Comparison of ENCODE assay signal across 8 cellular contexts in genomic region chr2:238289574-238289973, GRCh38. TPM values are rescaled to one million over a fixed set of nuclear protein-coding genes. Genes with fewer than 3 reads are reported as not detected.
DNase-seq lines count a peak whose midpoint lies in the region; ATAC-seq lines count a peak whose summit lies in the region.

No MANE protein-coding gene starts in this region.

- no peaks in the 10 kb centered on the region for H3K9me3 Mint-ChIP-seq in activated T-helper 1 cell treated with anti-CD3 and anti-CD28 coated beads, Interleukin-12 subunit alpha, Interleukin-12 subunit beta, Interleukin-2, Interleukin-4 antibody, amounts not matched to agents 30 ng/mL and 10 ng/mL and 1 ng/mL, durations not matched to agents 14 hours and 24 hours and 36 hours
- no peaks in the 10 kb centered on the region for H3K9me3 Mint-ChIP-seq in stimulated activated naive CD8-positive, alpha-beta T cell treated with anti-CD3 and anti-CD28 coated beads, Interleukin-15, Interleukin-2, amounts not matched to agents 100 ng/mL and 50 ng/mL, for 24 hours

- peak overlapping the region; percentile 78 for H3K4me3 ChIP-seq in iPS-18c (ENCODE audit: insufficient read depth, low read depth, low read length)

- H3K27ac Mint-ChIP-seq in activated T-helper 1 cell treated with anti-CD3 and anti-CD28 coated beads, Interleukin-12 subunit alpha, Interleukin-12 subunit beta, Interleukin-2, Interleukin-4 antibody, amounts not matched to agents 30 ng/mL and 10 ng/mL and 1 ng/mL, durations not matched to agents 14 hours and 24 hours and 36 hours: peak overlapping the region; percentile 97
- H3K27ac Mint-ChIP-seq in stimulated activated naive CD8-positive, alpha-beta T cell treated with anti-CD3 and anti-CD28 coated beads, Interleukin-15, Interleukin-2, amounts not matched to agents 100 ng/mL and 50 ng/mL, for 24 hours: peak overlapping the region; percentile 88

- peaks cover 38% of the 10 kb centered on the region for H3K4me1 Mint-ChIP-seq in activated T-helper 1 cell treated with anti-CD3 and anti-CD28 coated beads, Interleukin-12 subunit alpha, Interleukin-12 subunit beta, Interleukin-2, Interleukin-4 antibody, amounts not matched to agents 30 ng/mL and 10 ng/mL and 1 ng/mL, durations not matched to agents 14 hours and 24 hours and 36 hours (ENCODE audit: low read depth)
- peaks cover 41% of the 10 kb centered on the region for H3K4me1 Mint-ChIP-seq in stimulated activated naive CD8-positive, alpha-beta T cell treated with anti-CD3 and anti-CD28 coated beads, Interleukin-15, Interleukin-2, amounts not matched to agents 100 ng/mL and 50 ng/mL, for 24 hours (ENCODE audit: low read depth)

- intact Hi-C loops in activated T-helper 1 cell treated with anti-CD3 and anti-CD28 coated beads, Interleukin-12 subunit alpha, Interleukin-12 subunit beta, Interleukin-2, Interleukin-4 antibody, amounts not matched to agents 30 ng/mL and 10 ng/mL and 1 ng/mL, durations not matched to agents 14 hours and 24 hours and 36 hours (cut with micrococcal nuclease): loop anchor here (1.0 to 5.0 kb wide), 3 partner anchors 138 to 597 kb away; no protein-coding TSS in a partner anchor

- H3K9me3 ChIP-seq in iPS-18c (ENCODE audit: control insufficient read depth, insufficient read depth, low read length): no peaks in the 10 kb centered on the region

- H3K4me3 Mint-ChIP-seq in activated T-helper 1 cell treated with anti-CD3 and anti-CD28 coated beads, Interleukin-12 subunit alpha, Interleukin-12 subunit beta, Interleukin-2, Interleukin-4 antibody, amounts not matched to agents 30 ng/mL and 10 ng/mL and 1 ng/mL, durations not matched to agents 14 hours and 24 hours and 36 hours: peak overlapping the region; percentile 91
- H3K4me3 Mint-ChIP-seq in stimulated activated naive CD8-positive, alpha-beta T cell treated with anti-CD3 and anti-CD28 coated beads, Interleukin-15, Interleukin-2, amounts not matched to agents 100 ng/mL and 50 ng/mL, for 24 hours: peak overlapping the region; percentile 90

- peaks cover 2% of the 10 kb centered on the region for H3K36me3 Mint-ChIP-seq in activated T-helper 1 cell treated with anti-CD3 and anti-CD28 coated beads, Interleukin-12 subunit alpha, Interleukin-12 subunit beta, Interleukin-2, Interleukin-4 antibody, amounts not matched to agents 30 ng/mL and 10 ng/mL and 1 ng/mL, durations not matched to agents 14 hours and 24 hours and 36 hours (ENCODE audit: low read depth)
- no peaks in the 10 kb centered on the region for H3K36me3 Mint-ChIP-seq in stimulated activated naive CD8-positive, alpha-beta T cell treated with anti-CD3 and anti-CD28 coated beads, Interleukin-15, Interleukin-2, amounts not matched to agents 100 ng/mL and 50 ng/mL, for 24 hours (ENCODE audit: low read depth)

- ATAC-seq in GM19467 (IDR thresholded peaks at IDR 0.05; ENCODE audit: unreplicated experiment): no peak

- H3K27me3 Mint-ChIP-seq in activated T-helper 1 cell treated with anti-CD3 and anti-CD28 coated beads, Interleukin-12 subunit alpha, Interleukin-12 subunit beta, Interleukin-2, Interleukin-4 antibody, amounts not matched to agents 30 ng/mL and 10 ng/mL and 1 ng/mL, durations not matched to agents 14 hours and 24 hours and 36 hours (ENCODE audit: insufficient read depth): peaks cover 2% of the 10 kb centered on the region
- H3K27me3 Mint-ChIP-seq in stimulated activated naive CD8-positive, alpha-beta T cell treated with anti-CD3 and anti-CD28 coated beads, Interleukin-15, Interleukin-2, amounts not matched to agents 100 ng/mL and 50 ng/mL, for 24 hours: no peaks in the 10 kb centered on the region

- DNase-seq in NCI-H1417 (lab: John Stamatoyannopoulos, UW): peak in 2 of 3 experiments; percentile 59 to 64
- no peak for DNase-seq in NCI-H1417 treated with DMSO at 0.1 percent for 48 hours (lab: John Stamatoyannopoulos, UW)
- DNase-seq in activated T-helper 1 cell treated with anti-CD3 and anti-CD28 coated beads, Interleukin-12 subunit alpha, Interleukin-12 subunit beta, Interleukin-2, Interleukin-4 antibody, amounts not matched to agents 30 ng/mL and 10 ng/mL and 1 ng/mL, durations not matched to agents 14 hours and 24 hours and 36 hours (ENCODE audit: low spot score): no peak
- DNase-seq in retina: no peak
- DNase-seq in SK-N-DZ (ENCODE audit: low spot score): no peak

RNA-seq across cellular contexts. Expression of gene PER2, which starts 1.2 kb away (rescaled TPM):
- total RNA-seq in activated T-helper 1 cell treated with anti-CD3 and anti-CD28 coated beads, Interleukin-12 subunit alpha, Interleukin-12 subunit beta, Interleukin-2, Interleukin-4 antibody, amounts not matched to agents 30 ng/mL and 10 ng/mL and 1 ng/mL, durations not matched to agents 14 hours and 24 hours and 36 hours: 19.0 and 21.2 TPM in 2 replicates
- 0.90 and 1.0 TPM in 2 replicates for polyA plus RNA-seq in SK-N-DZ (2014; cell fraction: cytosol; rRNA removed)
- polyA plus RNA-seq in SK-N-DZ (2014; cell fraction: nucleus; rRNA removed): 0.71 and 3.6 TPM in 2 replicates

RNA-seq across cellular contexts. Expression of gene TRAF3IP1, which starts 30.7 kb away (rescaled TPM):
- 14.4 and 15.4 TPM in 2 replicates for total RNA-seq in activated T-helper 1 cell treated with anti-CD3 and anti-CD28 coated beads, Interleukin-12 subunit alpha, Interleukin-12 subunit beta, Interleukin-2, Interleukin-4 antibody, amounts not matched to agents 30 ng/mL and 10 ng/mL and 1 ng/mL, durations not matched to agents 14 hours and 24 hours and 36 hours
- 5.2 and 6.8 TPM in 2 replicates for polyA plus RNA-seq in SK-N-DZ (2014; cell fraction: cytosol; rRNA removed)
- polyA plus RNA-seq in SK-N-DZ (2014; cell fraction: nucleus; rRNA removed): 1.8 and 2.7 TPM in 2 replicates

RNA-seq across cellular contexts. Expression of gene HES6, which starts 49.7 kb away (rescaled TPM):
- total RNA-seq in activated T-helper 1 cell treated with anti-CD3 and anti-CD28 coated beads, Interleukin-12 subunit alpha, Interleukin-12 subunit beta, Interleukin-2, Interleukin-4 antibody, amounts not matched to agents 30 ng/mL and 10 ng/mL and 1 ng/mL, durations not matched to agents 14 hours and 24 hours and 36 hours: 10.3 and 11.2 TPM in 2 replicates
- 218 and 334 TPM in 2 replicates for polyA plus RNA-seq in SK-N-DZ (2014; cell fraction: cytosol; rRNA removed)
- polyA plus RNA-seq in SK-N-DZ (2014; cell fraction: nucleus; rRNA removed): 858 and 888 TPM in 2 replicates

Comparison
In these comparisons a context has a peak if more than half of its experiments do, and no peak if none do; other contexts are left out.
1. DNase-seq: peak in NCI-H1417 (2 of 3); none in NCI-H1417 treated with DMSO at 0.1 percent for 48 hours (single experiment), activated T-helper 1 cell treated with anti-CD3 and anti-CD28 coated beads, Interleukin-12 subunit alpha, Interleukin-12 subunit beta, Interleukin-2, Interleukin-4 antibody, amounts not matched to agents 30 ng/mL and 10 ng/mL and 1 ng/mL, durations not matched to agents 14 hours and 24 hours and 36 hours (single experiment), retina (single experiment) and SK-N-DZ (single experiment).